ENCODE assay signal across 10 cellular contexts in the genomic region with DNA sequence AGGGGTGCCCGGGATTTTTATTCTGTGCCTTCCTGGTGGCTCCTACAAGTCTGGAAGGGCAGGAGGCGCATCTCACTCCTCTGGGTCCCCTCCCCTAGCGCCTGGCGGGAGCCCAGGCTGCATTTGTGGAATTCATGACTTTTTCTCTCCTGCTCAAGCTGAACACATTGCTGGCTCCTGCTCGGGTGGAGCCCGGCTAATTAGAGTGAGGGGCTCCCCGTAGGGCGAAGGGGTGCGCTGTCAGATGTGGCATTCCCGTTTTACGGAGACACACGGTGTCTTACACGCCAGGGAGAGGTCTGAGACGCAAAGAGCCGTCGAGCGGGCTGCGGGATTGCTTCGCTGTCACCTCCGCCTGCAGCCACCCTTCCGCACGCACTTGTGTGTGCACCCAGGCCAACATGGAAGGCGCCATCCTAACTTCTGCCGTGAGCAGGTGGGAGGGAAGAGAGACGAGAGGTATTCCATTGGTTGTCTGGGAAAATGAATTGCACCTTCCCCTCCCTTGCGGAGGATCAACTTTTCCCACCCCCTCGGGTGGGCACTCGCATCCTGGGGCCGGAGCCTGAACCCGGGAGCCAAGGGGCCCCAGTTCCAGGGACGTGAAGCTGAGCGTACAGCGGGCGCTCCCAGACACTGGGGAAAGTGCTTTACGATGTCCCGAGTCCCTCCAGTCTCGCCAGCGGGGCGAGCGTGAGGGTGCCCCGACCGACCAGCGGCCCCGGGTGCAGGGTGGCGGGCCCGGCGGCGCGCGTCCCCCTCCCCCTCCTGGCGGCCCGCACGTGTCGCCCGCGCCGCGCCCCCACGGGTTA. TPM values are rescaled to one million over a fixed set of nuclear protein-coding genes. Genes with fewer than 3 reads are reported as not detected.
DNase-seq lines count a peak whose midpoint lies in the region; ATAC-seq and TF ChIP-seq lines count a peak whose summit lies in the region.
"Had no signal": no experiment of that assay in that cellular context is flagged by ENCODE, and none has a peak within 500 bp of the region (broad histone marks: within the 10 kb centered on the region; RNA-seq: fewer than 3 reads in every experiment).

No MANE protein-coding gene starts in this region.

- TF ChIP-seq POLR2A in stomach (IDR thresholded peaks at IDR 0.05), result no peak

- CTCF ChIA-PET in RWPE1 (lab: Yijun Ruan, JAX), result no interaction called here

- H3K4me3 ChIP-seq in hepatocyte (no peak overlapping the region), stomach (peak overlapping the region in 3 of 4 donors; percentile 28 to 39 (median 33))

- TF ChIP-seq EP300 in stomach (IDR thresholded peaks at IDR 0.05), result no peak

- H2AFZ ChIP-seq in hepatocyte, result no peak overlapping the region

- 18% methylated on average over 51 of the region's 59 CpGs for WGBS in hepatocyte (ENCODE audit: low lambda C conversion rate, missing lambda C conversion rate)
- 24 to 51% (median 30%) methylated on average over 25 to 59 of the region's 59 CpGs for WGBS in stomach, 5 donors

- ATAC-seq in GM19397 (IDR thresholded peaks at IDR 0.05; ENCODE audit: unreplicated experiment), result no peak

- no peaks in the 10 kb centered on the region for H3K36me3 ChIP-seq in hepatocyte (replicated peaks; ENCODE audit: insufficient read depth, low read depth)
- H3K36me3 ChIP-seq in stomach, result no peaks in the 10 kb centered on the region

- H3K27ac ChIP-seq in hepatocyte (no peak overlapping the region), stomach (no peak overlapping the region), RWPE1 (no peak overlapping the region)

- H3K27me3 ChIP-seq in hepatocyte, result peaks cover 83% of the 10 kb centered on the region
- peaks cover 0 to 62% (median 33%) of the 10 kb centered on the region in 3 donors for H3K27me3 ChIP-seq in stomach

- H3K9me2 ChIP-seq in hepatocyte (replicated peaks; ENCODE audit: insufficient read depth), result no peaks in the 10 kb centered on the region

- H3K4me2 ChIP-seq in hepatocyte, result peak overlapping the region; percentile 71

- no peaks in the 10 kb centered on the region for H3K79me2 ChIP-seq in hepatocyte

- no peaks in the 10 kb centered on the region for H4K20me1 ChIP-seq in hepatocyte (ENCODE audit: insufficient read depth, poor library complexity, severe bottlenecking)

- DNase-seq in activated T-cell treated with anti-CD3 and anti-CD28 coated beads, Interleukin-2, amount 50 U/mL, for 1 hour, result peak; percentile 62
- DNase-seq in activated T-cell treated with anti-CD3 and anti-CD28 coated beads for 4 hours (no peak), T-helper 9 cell (peak; percentile 20), hepatocyte (ENCODE audit: low spot score) (no peak), stomach (no peak), CD1c-positive myeloid dendritic cell (ENCODE audit: extremely low spot score) (no peak), RWPE1 (ENCODE audit: low spot score) (no peak)
- DNase-seq: kidney glomerular epithelial cell had no signal

- intact Hi-C loops in stomach (cut with DNase I; ENCODE audit: low total_unique reads), result no loop called here

- H3K4me1 ChIP-seq in hepatocyte (ENCODE audit: insufficient read depth) (no peaks in the 10 kb centered on the region), stomach (peaks cover 0 to 18% (median 12%) of the 10 kb centered on the region in 4 donors)

- POLR2A ChIA-PET in RWPE1 (lab: Yijun Ruan, JAX; ENCODE audit: low non-redundant PET), result no interaction called here

- H3K9me3 ChIP-seq in hepatocyte (ENCODE audit: low read depth), result no peaks in the 10 kb centered on the region
- H3K9me3 ChIP-seq in stomach, result no peaks in the 10 kb centered on the region

- TF ChIP-seq CTCF in hepatocyte (IDR thresholded peaks at IDR 0.05; ENCODE audit: poor library complexity), result no peak
- no peak for TF ChIP-seq CTCF in stomach (IDR thresholded peaks at IDR 0.05)
- no peak for TF ChIP-seq CTCF in RWPE1 (conservative IDR thresholded peaks at IDR 0.05; ENCODE audit: low read depth)

RNA-seq across cellular contexts. Expression of a gene that starts 1.2 kb away (rescaled TPM):
- total RNA-seq in hepatocyte, result 0.16 and 0.47 TPM in 2 replicates
- 0.16 and 0.52 TPM in 2 replicates for polyA plus RNA-seq in hepatocyte
- total RNA-seq in stomach, result 100 to 1,000 TPM in 1 of 5 donors, 10 to 100 TPM in 3, 1 to 10 TPM in 1; 4.5 to 139 (median 14.0) TPM
- polyA plus RNA-seq in stomach, result 1 to 10 TPM; 1.5 to 6.4 (median 1.8) TPM
- total RNA-seq: SK-MEL-5 had no signal

Comparison
In these comparisons a context has a peak if more than half of its experiments do, and no peak if none do; other contexts are left out.
1. DNase-seq: peak in activated T-cell treated with anti-CD3 and anti-CD28 coated beads, Interleukin-2, amount 50 U/mL, for 1 hour (single experiment) and T-helper 9 cell (single experiment); none in activated T-cell treated with anti-CD3 and anti-CD28 coated beads for 4 hours (single experiment), hepatocyte (single experiment), stomach (single experiment), CD1c-positive myeloid dendritic cell (single experiment) and RWPE1 (single experiment).